ENCODE assay signal across 10 cellular contexts in the genomic region with DNA sequence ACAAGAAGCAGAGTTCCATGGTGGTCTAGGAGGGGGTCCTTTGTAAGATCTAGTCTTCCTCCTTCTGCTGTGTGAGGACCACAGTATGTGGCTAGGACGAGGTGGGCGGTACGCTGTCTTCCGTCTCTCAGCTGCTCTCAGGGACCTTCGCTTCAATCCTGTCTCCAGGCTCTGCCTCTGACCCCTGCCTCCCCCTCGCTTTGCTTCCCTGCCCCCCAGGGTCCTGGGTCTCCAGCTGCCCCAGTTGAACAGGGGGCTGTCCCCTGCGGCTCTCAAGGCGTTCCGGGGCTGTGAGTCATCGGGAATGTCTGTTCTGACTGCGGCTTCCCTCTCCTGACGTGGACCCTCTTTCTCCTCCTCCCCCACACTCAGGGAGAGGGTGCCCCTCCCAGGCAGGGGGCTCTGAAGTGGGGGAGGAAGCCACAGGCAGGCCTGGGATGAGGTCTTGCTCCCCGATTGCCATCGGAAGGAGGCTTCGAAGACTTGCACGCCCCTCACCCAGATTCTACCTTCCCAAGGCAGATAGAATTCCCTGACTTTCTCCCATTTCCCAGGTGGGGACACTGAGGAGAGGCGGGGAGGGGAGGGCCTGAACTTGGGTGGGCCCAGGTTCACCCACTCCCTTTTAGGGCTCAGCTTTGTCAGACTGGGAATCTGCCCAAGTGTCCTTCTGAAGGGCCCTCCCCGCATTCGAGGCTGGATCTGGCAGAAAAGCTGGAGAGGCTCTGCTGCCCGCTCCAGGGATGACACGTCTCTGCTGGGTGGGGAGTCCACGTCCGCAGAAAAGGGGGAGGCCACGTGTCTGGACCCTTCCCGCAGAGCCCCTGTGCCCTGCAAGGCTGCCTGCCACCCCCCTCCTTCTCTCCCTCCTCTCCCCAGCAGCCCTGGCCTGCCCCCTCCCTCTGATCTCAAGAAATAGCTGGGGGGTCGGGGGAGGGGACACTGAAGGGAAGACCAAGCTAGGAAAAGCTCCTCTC. TPM values are rescaled to one million over a fixed set of nuclear protein-coding genes. Genes with fewer than 3 reads are reported as not detected.
A peak's percentile ranks its signal among the peaks of the same experiment; 100 is the strongest.
DNase-seq lines count a peak whose midpoint lies in the region; ATAC-seq and TF ChIP-seq lines count a peak whose summit lies in the region.
"Had no signal": no experiment of that assay in that cellular context is flagged by ENCODE, and none has a peak within 500 bp of the region (broad histone marks: within the 10 kb centered on the region; RNA-seq: fewer than 3 reads in every experiment).

No MANE protein-coding gene starts in this region.

- no peaks in the 10 kb centered on the region for H3K36me3 ChIP-seq in lung (ENCODE audit: control insufficient read depth in 2 of 2, insufficient read depth in 2 of 2, low read length in 2 of 2)

- peak; percentile 38 for ATAC-seq in lung (ENCODE audit: insufficient read depth, low FRiP score)
- ATAC-seq in activated naive CD8-positive, alpha-beta T cell treated with anti-CD3 and anti-CD28 coated beads, Interleukin-2, amount 50 U/mL, for 24 hours: no peak
- no peak for ATAC-seq in HG02981 (IDR thresholded peaks at IDR 0.05; ENCODE audit: unreplicated experiment)

- no peaks in the 10 kb centered on the region for H3K36me3 Mint-ChIP-seq in activated naive CD8-positive, alpha-beta T cell treated with anti-CD3 and anti-CD28 coated beads, Interleukin-2, amount 50 U/mL, for 24 hours (ENCODE audit: low read depth)
- H3K36me3 Mint-ChIP-seq: activated naive CD8-positive, alpha-beta T cell treated with anti-CD3 and anti-CD28 coated beads, Interleukin-2, amount 10 ng/mL, durations not matched to agents 7 days and 5 days had no signal

- H3K9me3 Mint-ChIP-seq in activated naive CD8-positive, alpha-beta T cell treated with anti-CD3 and anti-CD28 coated beads, Interleukin-2, amount 50 U/mL, for 24 hours: no peaks in the 10 kb centered on the region
- H3K9me3 Mint-ChIP-seq: activated naive CD8-positive, alpha-beta T cell treated with anti-CD3 and anti-CD28 coated beads, Interleukin-2, amount 10 ng/mL, durations not matched to agents 7 days and 5 days had no signal

- H3K27ac Mint-ChIP-seq in activated naive CD8-positive, alpha-beta T cell treated with anti-CD3 and anti-CD28 coated beads, Interleukin-2, amount 50 U/mL, for 24 hours: no peak overlapping the region
- H3K27ac Mint-ChIP-seq: activated naive CD8-positive, alpha-beta T cell treated with anti-CD3 and anti-CD28 coated beads, Interleukin-2, amount 10 ng/mL, durations not matched to agents 7 days and 5 days; B cell had no signal

- no peaks in the 10 kb centered on the region for H3K27me3 ChIP-seq in lung (ENCODE audit: control insufficient read depth, insufficient read depth)

- DNase-seq in activated CD8-positive, alpha-beta memory T cell treated with anti-CD3 and anti-CD28 coated beads for 24 hours: peak; percentile 44
- DNase-seq in activated CD8-positive, alpha-beta memory T cell treated with anti-CD3 and anti-CD28 coated beads, Interleukin-2, amount 50 U/mL, for 4 hours: no peak
- DNase-seq in lung (ENCODE audit: low spot score) (no peak), ureter (ENCODE audit: low spot score) (peak; percentile 81), NOMO-1 (lab: John Stamatoyannopoulos, UW; ENCODE audit: unreplicated experiment in 2 of 2) (no peak)
- no peak for DNase-seq in activated naive CD8-positive, alpha-beta T cell treated with anti-CD3 and anti-CD28 coated beads, Interleukin-2, amount 50 U/mL, for 24 hours
- DNase-seq: activated naive CD8-positive, alpha-beta T cell treated with anti-CD3 and anti-CD28 coated beads, Interleukin-2, amount 10 ng/mL, durations not matched to agents 7 days and 5 days had no signal

- H3K27ac ChIP-seq in cingulate gyrus (ENCODE audit: low read depth, low read length): peak overlapping the region; percentile 19
- H3K27ac ChIP-seq in lung (ENCODE audit: low read depth in 1 of 2, low read length in 1 of 2): peak overlapping the region; percentile 36 to 84

- no peak overlapping the region for H3K4me3 Mint-ChIP-seq in activated naive CD8-positive, alpha-beta T cell treated with anti-CD3 and anti-CD28 coated beads, Interleukin-2, amount 50 U/mL, for 24 hours
- H3K4me3 Mint-ChIP-seq: activated naive CD8-positive, alpha-beta T cell treated with anti-CD3 and anti-CD28 coated beads, Interleukin-2, amount 10 ng/mL, durations not matched to agents 7 days and 5 days; B cell had no signal

- no peak overlapping the region for H3K4me3 ChIP-seq in lung

- WGBS in lung, 2 donors: 42 to 56% methylated on average over 26 of the region's 26 CpGs

- peaks cover 39% of the 10 kb centered on the region for H3K27me3 Mint-ChIP-seq in activated naive CD8-positive, alpha-beta T cell treated with anti-CD3 and anti-CD28 coated beads, Interleukin-2, amount 50 U/mL, for 24 hours

- no peak for TF ChIP-seq CTCF in lung (IDR thresholded peaks at IDR 0.05; ENCODE audit: control extremely low read depth, extremely low read depth)

- H3K4me1 Mint-ChIP-seq in activated naive CD8-positive, alpha-beta T cell treated with anti-CD3 and anti-CD28 coated beads, Interleukin-2, amount 50 U/mL, for 24 hours: peaks cover 27% of the 10 kb centered on the region

- H3K4me1 ChIP-seq in lung (ENCODE audit: control insufficient read depth in 2 of 2, insufficient read depth in 2 of 2, low read length in 2 of 2): peaks cover 0 to 3% of the 10 kb centered on the region in 2 donors

- H3K9me3 ChIP-seq in lung (ENCODE audit: control insufficient read depth in 2 of 2, insufficient read depth in 1 of 2, low read length in 1 of 2): no peaks in the 10 kb centered on the region

RNA-seq across cellular contexts. Expression of gene COL1A1, which starts 9.1 kb away (rescaled TPM):
- total RNA-seq in lung: 1,000 to 10,000 TPM in 1 of 2 donors, 100 to 1,000 TPM in 1; 443 to 1,330 TPM
- polyA plus RNA-seq in lung: 100 to 1,000 TPM in 1 of 2 donors, 10 to 100 TPM in 1; 30.5 to 122 TPM
- 331 TPM for total RNA-seq in ureter

RNA-seq across cellular contexts. Expression of gene SGCA, which starts 44.7 kb away (rescaled TPM):
- total RNA-seq in lung (10 to 100 TPM in 1 of 2 donors, 1 to 10 TPM in 1; 5.0 to 18.2 TPM), ureter (16.9 TPM)
- 10 to 100 TPM in 1 of 2 donors, 1 to 10 TPM in 1; 9.7 to 19.4 TPM for polyA plus RNA-seq in lung
- total RNA-seq: activated naive CD8-positive, alpha-beta T cell treated with anti-CD3 and anti-CD28 coated beads, Interleukin-2, amount 10 ng/mL, durations not matched to agents 7 days and 5 days had no signal

Comparison
In these comparisons a context has a peak if more than half of its experiments do, and no peak if none do; other contexts are left out.
1. DNase-seq: peak in activated CD8-positive, alpha-beta memory T cell treated with anti-CD3 and anti-CD28 coated beads for 24 hours (single experiment) and ureter (single experiment); none in activated CD8-positive, alpha-beta memory T cell treated with anti-CD3 and anti-CD28 coated beads, Interleukin-2, amount 50 U/mL, for 4 hours (single experiment), lung (single experiment), NOMO-1 (0 of 2) and activated naive CD8-positive, alpha-beta T cell treated with anti-CD3 and anti-CD28 coated beads, Interleukin-2, amount 50 U/mL, for 24 hours (single experiment).